8 cellular contexts compared by ENCODE assay signal in the genomic region with DNA sequence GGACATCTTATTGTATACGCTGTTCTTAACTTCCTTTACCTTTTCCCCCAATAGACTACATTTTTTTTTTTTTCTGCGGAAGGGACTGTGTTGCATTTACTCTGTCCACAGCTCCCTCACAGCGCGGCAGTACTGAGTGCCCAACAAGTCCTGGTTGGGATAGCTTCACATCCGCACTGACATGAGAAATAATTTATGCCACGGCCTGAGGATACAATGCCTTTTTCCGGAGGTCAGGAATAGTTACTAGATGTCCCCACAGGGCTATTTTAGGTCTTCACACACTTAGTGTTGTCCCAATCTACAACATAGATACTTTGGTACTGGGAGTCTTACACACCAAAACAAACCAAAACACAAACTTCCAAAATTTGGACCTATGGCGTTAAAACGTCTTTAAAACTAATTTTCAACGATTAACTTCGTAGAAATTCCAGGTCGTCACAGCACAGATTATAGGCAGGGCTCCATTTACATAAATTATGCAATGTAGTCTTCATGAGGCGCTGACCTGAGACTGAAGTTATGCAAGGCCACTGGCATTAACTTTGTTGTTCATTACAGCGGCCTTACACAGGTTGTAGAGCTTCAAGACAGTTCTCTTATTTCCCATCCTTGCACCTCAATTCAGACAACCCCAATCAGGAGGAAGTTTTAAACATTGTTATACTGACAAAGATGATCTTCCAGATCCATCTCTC. TPM values are rescaled to one million over a fixed set of nuclear protein-coding genes. Genes with fewer than 3 reads are reported as not detected.
DNase-seq lines count a peak whose midpoint lies in the region; FAIRE-seq and TF ChIP-seq lines count a peak whose summit lies in the region.

No MANE protein-coding gene starts in this region.

- peaks cover 6 to 24% (median 8%) of the 10 kb centered on the region in 3 donors for H3K36me3 Mint-ChIP-seq in CD8-positive, alpha-beta memory T cell
- H3K36me3 Mint-ChIP-seq in HFFc6 (ENCODE audit: low read depth) = peaks cover 20% of the 10 kb centered on the region
- H3K36me3 Mint-ChIP-seq in nephron (ENCODE audit: low read depth) = peaks cover 19% of the 10 kb centered on the region

- no peaks in the 10 kb centered on the region for H3K9me3 Mint-ChIP-seq in CD8-positive, alpha-beta memory T cell
- H3K9me3 Mint-ChIP-seq in HFFc6 (no peaks in the 10 kb centered on the region), nephron (no peaks in the 10 kb centered on the region)

- no peak for FAIRE-seq in endothelial cell of umbilical vein (lab: Jason Lieb, UNC)

- peak overlapping the region; percentile 53 for H3K9ac ChIP-seq in endothelial cell of umbilical vein (replicated peaks; ENCODE audit: extremely low read depth, insufficient read depth, low read length)

- no peak for DNase-seq in CD8-positive, alpha-beta memory T cell
- DNase-seq in HFFc6 (no peak), RWPE1 (ENCODE audit: low spot score) (no peak), endothelial cell of umbilical vein (ENCODE audit: low read depth, low spot score) (no peak), dedifferentiated amniotic fluid mesenchymal stem cell (ENCODE audit: extremely low spot score) (no peak), NCI-H69 (lab: John Stamatoyannopoulos, UW) (no peak), GM10266 (ENCODE audit: extremely low spot score) (no peak)

- H3K79me2 ChIP-seq in endothelial cell of umbilical vein (ENCODE audit: control insufficient read depth, insufficient read depth, low read length) = peaks cover 32% of the 10 kb centered on the region

- CTCF ChIA-PET in CD8-positive, alpha-beta memory T cell (lab: Charles Lee) = interaction anchor here (0.9 to 4.3 kb wide), 4 partner anchors 8 to 731 kb away, joined by 3 to 35 read pairs (median 4); a partner anchor contains a TSS
- CTCF ChIA-PET in RWPE1 (lab: Yijun Ruan, JAX) (interaction anchor here (0.6 to 1.3 kb wide), 5 partner anchors 10 to 280 kb away, joined by 3 to 5 read pairs (median 4); no protein-coding TSS in a partner anchor), endothelial cell of umbilical vein (lab: Charles Lee) (interaction anchor here (1.0 to 3.3 kb wide), 9 partner anchors 8 to 490 kb away, joined by 3 to 33 read pairs (median 4); a partner anchor contains a TSS)

- TF ChIP-seq POLR2A in endothelial cell of umbilical vein (IDR thresholded peaks at IDR 0.05; ENCODE audit: low read depth, low read length) = no peak

- H3K36me3 ChIP-seq in CD8-positive, alpha-beta memory T cell (ENCODE audit: insufficient read depth, low read length) = peaks cover 16% of the 10 kb centered on the region
- peaks cover 3 to 13% of the 10 kb centered on the region in 2 experiments for H3K36me3 ChIP-seq in endothelial cell of umbilical vein (ENCODE audit: control insufficient read depth in 2 of 2, extremely low read depth in 1 of 2, insufficient read depth in 2 of 2, low read length in 2 of 2)

- peak overlapping the region; percentile 79 to 98 (median 96) for H3K27ac Mint-ChIP-seq in CD8-positive, alpha-beta memory T cell
- peak overlapping the region; percentile 88 for H3K27ac Mint-ChIP-seq in HFFc6
- H3K27ac Mint-ChIP-seq in nephron = peak overlapping the region; percentile 86 to 94 (median 93)

- H3K27me3 ChIP-seq in CD8-positive, alpha-beta memory T cell (ENCODE audit: insufficient read depth, low read length, poor library complexity, severe bottlenecking) = no peaks in the 10 kb centered on the region
- no peaks in the 10 kb centered on the region for H3K27me3 ChIP-seq in endothelial cell of umbilical vein (ENCODE audit: control insufficient read depth in 2 of 2, insufficient read depth in 2 of 2, low read length in 2 of 2)

- no peaks in the 10 kb centered on the region for H3K9me1 ChIP-seq in endothelial cell of umbilical vein (replicated peaks; ENCODE audit: control insufficient read depth, extremely low read depth, insufficient read depth, low read length)

- intact Hi-C loops in endothelial cell of umbilical vein (cut with micrococcal nuclease) = loop anchor here (1.0 to 2.0 kb wide), 3 partner anchors 84 to 223 kb away; a partner anchor contains a TSS

- no peaks in the 10 kb centered on the region for H3K27me3 Mint-ChIP-seq in CD8-positive, alpha-beta memory T cell
- H3K27me3 Mint-ChIP-seq in HFFc6 (ENCODE audit: insufficient read depth) (peaks cover 5% of the 10 kb centered on the region; the same call in 1 of the 2 replicates), nephron (ENCODE audit: low read depth) (no peaks in the 10 kb centered on the region)

- H3K4me3 Mint-ChIP-seq in CD8-positive, alpha-beta memory T cell = peak overlapping the region; percentile 86 to 97 (median 89)
- peak overlapping the region; percentile 85 for H3K4me3 Mint-ChIP-seq in HFFc6
- peak overlapping the region; percentile 80 to 87 (median 87) for H3K4me3 Mint-ChIP-seq in nephron

- peaks cover 30 to 48% (median 48%) of the 10 kb centered on the region in 3 donors for H3K4me1 Mint-ChIP-seq in CD8-positive, alpha-beta memory T cell
- H3K4me1 Mint-ChIP-seq in HFFc6 (ENCODE audit: low read depth) = peaks cover 46% of the 10 kb centered on the region
- peaks cover 40% of the 10 kb centered on the region for H3K4me1 Mint-ChIP-seq in nephron

- H3K27ac ChIP-seq in CD8-positive, alpha-beta memory T cell (ENCODE audit: low read depth, low read length) = peak overlapping the region; percentile 71
- H3K27ac ChIP-seq in RWPE1 = peak overlapping the region; percentile 84
- H3K27ac ChIP-seq in endothelial cell of umbilical vein (ENCODE audit: insufficient read depth, low read depth, low read length) = peak overlapping the region; percentile 64

- BruUV-seq in endothelial cell of umbilical vein (replicated peaks; lab: Mats Ljungman, UMichigan) = TSS peak; percentile 83

- dilution Hi-C loops in endothelial cell of umbilical vein (cut with MboI; ENCODE audit: extremely low pct_ligation_motif_present, low sequenced_read_pairs) = no loop called here

- POLR2A ChIA-PET in CD8-positive, alpha-beta memory T cell (lab: Charles Lee) = interaction anchor here (0.6 to 3.0 kb wide), 8 partner anchors 11 to 1420 kb away, joined by 4 to 20 read pairs (median 7); a partner anchor contains a TSS
- POLR2A ChIA-PET in RWPE1 (lab: Yijun Ruan, JAX; ENCODE audit: low non-redundant PET) = no interaction called here
- POLR2A ChIA-PET in endothelial cell of umbilical vein (lab: Charles Lee) = interaction anchor here (1.7 kb wide), 1 partner anchor 224 kb away, joined by 8 read pairs; a partner anchor contains a TSS

- peak overlapping the region; percentile 89 for H3K4me2 ChIP-seq in endothelial cell of umbilical vein (ENCODE audit: insufficient read depth, low read length)

- H4K20me1 ChIP-seq in endothelial cell of umbilical vein (replicated peaks; ENCODE audit: control insufficient read depth, extremely low read depth, insufficient read depth, low read length) = no peaks in the 10 kb centered on the region

- peak overlapping the region; percentile 95 for H2AFZ ChIP-seq in endothelial cell of umbilical vein (ENCODE audit: low read depth, low read length)

- H3K4me1 ChIP-seq in CD8-positive, alpha-beta memory T cell (ENCODE audit: insufficient read depth, low read length) = peaks cover 35% of the 10 kb centered on the region
- peaks cover 16% of the 10 kb centered on the region for H3K4me1 ChIP-seq in endothelial cell of umbilical vein (ENCODE audit: control insufficient read depth, extremely low read depth, insufficient read depth, low read length)

- no peaks in the 10 kb centered on the region for H3K9me3 ChIP-seq in CD8-positive, alpha-beta memory T cell (ENCODE audit: low read length)
- H3K9me3 ChIP-seq in endothelial cell of umbilical vein (replicated peaks; ENCODE audit: control insufficient read depth, insufficient read depth, low read length) = no peaks in the 10 kb centered on the region

- TF ChIP-seq CTCF in HFFc6 (IDR thresholded peaks at IDR 0.05) (no peak), RWPE1 (conservative IDR thresholded peaks at IDR 0.05; ENCODE audit: low read depth) (no peak), endothelial cell of umbilical vein (IDR thresholded peaks at IDR 0.05; ENCODE audit: extremely low read depth in 1 of 2, insufficient read depth in 1 of 2, low read depth in 1 of 2, low read length in 2 of 2) (no peak), nephron (IDR thresholded peaks at IDR 0.05; ENCODE audit: unreplicated experiment in 3 of 3) (no peak), GM10266 (IDR thresholded peaks at IDR 0.05; ENCODE audit: control insufficient read depth, insufficient read depth, low read depth, missing control alignments) (no peak)

- peak overlapping the region; percentile 56 for H3K4me3 ChIP-seq in CD8-positive, alpha-beta memory T cell (ENCODE audit: low read length)
- peak overlapping the region in 2 of 3 experiments; percentile 36 to 59 for H3K4me3 ChIP-seq in endothelial cell of umbilical vein (replicated peaks in 1 of 3; ENCODE audit: insufficient read depth in 1 of 3, low read depth in 1 of 3, low read length in 3 of 3)

TF ChIP-seq in endothelial cell of umbilical vein, 7 proteins besides CTCF, POLR2A, EP300 and RAD21 (continues in another document):
- no peak for TF ChIP-seq POLR2AphosphoS5 (IDR thresholded peaks at IDR 0.05; ENCODE audit: insufficient read depth, low read depth, low read length)

RNA-seq across cellular contexts. Expression of a gene that starts 1.0 kb away (rescaled TPM):
- 100 to 1,000 TPM; 384 to 385 TPM for total RNA-seq in CD8-positive, alpha-beta memory T cell
- 715 TPM for polyA plus RNA-seq in CD8-positive, alpha-beta memory T cell
- 1,000 to 10,000 TPM; 1,000 to 1,254 (median 1,048) TPM for total RNA-seq in HFFc6 (2021; fragmentation: NEBNext Ultra II Directional; extraction: Animal tissue kit (Norgen Biotek cat#: 25700))
- 818 and 840 TPM in 2 replicates for total RNA-seq in endothelial cell of umbilical vein
- polyA plus RNA-seq in endothelial cell of umbilical vein = 1,157 and 1,240 TPM in 2 replicates
- 1,469 and 1,568 TPM in 2 replicates for polyA plus RNA-seq in endothelial cell of umbilical vein (2011; cell fraction: cytosol; rRNA removed)
- polyA plus RNA-seq in endothelial cell of umbilical vein (2011; cell fraction: nucleus; rRNA removed) = 547 and 579 TPM in 2 replicates
- 798 and 832 TPM in 2 replicates for polyA plus RNA-seq in endothelial cell of umbilical vein (2012)
- 564 and 566 TPM in 2 replicates for polyA minus RNA-seq in endothelial cell of umbilical vein
- 260 TPM for polyA minus RNA-seq in endothelial cell of umbilical vein (2011; cell fraction: cytosol; rRNA and poly(A)+ RNA removed)
- 61.5 and 75.7 TPM in 2 replicates for polyA minus RNA-seq in endothelial cell of umbilical vein (2011; cell fraction: nucleus; rRNA and poly(A)+ RNA removed)

RNA-seq across cellular contexts. Expression of a gene that starts 12.3 kb away (rescaled TPM):
- total RNA-seq in CD8-positive, alpha-beta memory T cell = under 1 TPM; 0.40 to 0.61 TPM
- 0.90 TPM for polyA plus RNA-seq in CD8-positive, alpha-beta memory T cell
- under 1 TPM in 4 of 6 experiments, not detected in 2; 0.07 to 0.21 (median 0.14) TPM for total RNA-seq in HFFc6 (2021; fragmentation: NEBNext Ultra II Directional; extraction: Animal tissue kit (Norgen Biotek cat#: 25700))
- 0.14 and 0.73 TPM in 2 replicates for total RNA-seq in endothelial cell of umbilical vein
- 0.14 and 0.18 TPM in 2 replicates for polyA plus RNA-seq in endothelial cell of umbilical vein
- polyA plus RNA-seq in endothelial cell of umbilical vein (2011; cell fraction: cytosol; rRNA removed) = 0.10 and 0.13 TPM in 2 replicates
- polyA plus RNA-seq in endothelial cell of umbilical vein (2011; cell fraction: nucleus; rRNA removed) = 0.38 and 0.40 TPM in 2 replicates
- polyA plus RNA-seq in endothelial cell of umbilical vein (2012) = 1.2 and 1.5 TPM in 2 replicates
- polyA minus RNA-seq in endothelial cell of umbilical vein = 0.19 and 0.34 TPM in 2 replicates
- not detected for polyA minus RNA-seq in endothelial cell of umbilical vein (2011; cell fraction: cytosol; rRNA and poly(A)+ RNA removed)
- polyA minus RNA-seq in endothelial cell of umbilical vein (2011; cell fraction: nucleus; rRNA and poly(A)+ RNA removed) = 0.19 and 0.67 TPM in 2 replicates
